ENCODE assay signal across 20 cellular contexts in the genomic region with DNA sequence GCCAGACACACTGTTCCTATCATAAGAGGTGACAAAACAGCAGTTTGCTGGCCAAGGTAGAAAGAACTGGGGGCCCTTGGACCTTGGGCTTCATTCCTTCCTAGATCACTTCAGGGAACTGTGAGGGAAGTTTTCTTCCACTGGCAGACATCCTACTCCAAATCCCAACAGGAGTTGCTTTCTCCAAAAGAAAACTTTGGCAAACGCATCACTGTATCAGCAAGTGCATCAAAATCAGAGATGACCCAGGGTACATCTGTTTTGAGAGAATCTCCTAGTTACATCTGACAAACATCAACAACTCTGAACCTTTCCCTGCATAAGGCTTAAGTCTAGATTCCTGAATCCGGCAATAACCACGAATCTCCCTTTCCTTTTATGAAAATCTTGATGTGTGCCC.
"Had no signal": no experiment of that assay in that cellular context is flagged by ENCODE, and none has a peak within 500 bp of the region (broad histone marks: within the 10 kb centered on the region; RNA-seq: fewer than 3 reads in every experiment).

No MANE protein-coding gene starts in this region.

- H3K9me3 Mint-ChIP-seq: endodermal cell had no signal

- H3K27me3 Mint-ChIP-seq: effector memory CD8-positive, alpha-beta T cell had no signal

- H3K9me3 ChIP-seq: esophagus squamous epithelium, heart right ventricle, left lung, lower lobe of right lung had no signal

- ATAC-seq: effector memory CD8-positive, alpha-beta T cell; esophagus mucosa; foreskin keratinocyte; heart right ventricle; left cardiac atrium; left lung; left ventricle myocardium superior; lower lobe of right lung had no signal

- DNase-seq: effector CD8-positive, alpha-beta T cell; effector memory CD8-positive, alpha-beta T cell; endodermal cell; erythroblast; esophagus squamous epithelium; foreskin keratinocyte; glutamatergic neuron; head of caudate nucleus; heart right ventricle; hippocampal formation; left cardiac atrium; left lung; left ventricle myocardium superior; lower lobe of right lung; mesendoderm; midbrain had no signal

- H3K4me3 Mint-ChIP-seq: effector memory CD8-positive, alpha-beta T cell; endodermal cell; memory B cell had no signal

- H3K36me3 ChIP-seq: esophagus squamous epithelium, heart right ventricle, left lung, lower lobe of right lung had no signal

- H3K36me3 Mint-ChIP-seq: memory B cell had no signal

- H3K4me3 ChIP-seq: coronary artery, esophagus squamous epithelium, heart right ventricle, left lung, lower lobe of right lung had no signal

- H3K4me1 Mint-ChIP-seq: memory B cell had no signal

- H3K27ac Mint-ChIP-seq: effector memory CD8-positive, alpha-beta T cell; endodermal cell; memory B cell had no signal

- H3K27me3 ChIP-seq: esophagus squamous epithelium, foreskin keratinocyte, left lung had no signal

- H3K27ac ChIP-seq: coronary artery, epithelial cell of prostate, foreskin keratinocyte, heart right ventricle, left lung, lower lobe of right lung had no signal

- H3K4me1 ChIP-seq: esophagus squamous epithelium, foreskin keratinocyte, heart right ventricle, left lung, lower lobe of right lung had no signal
